8 cellular contexts compared by ENCODE assay signal in the genomic region with DNA sequence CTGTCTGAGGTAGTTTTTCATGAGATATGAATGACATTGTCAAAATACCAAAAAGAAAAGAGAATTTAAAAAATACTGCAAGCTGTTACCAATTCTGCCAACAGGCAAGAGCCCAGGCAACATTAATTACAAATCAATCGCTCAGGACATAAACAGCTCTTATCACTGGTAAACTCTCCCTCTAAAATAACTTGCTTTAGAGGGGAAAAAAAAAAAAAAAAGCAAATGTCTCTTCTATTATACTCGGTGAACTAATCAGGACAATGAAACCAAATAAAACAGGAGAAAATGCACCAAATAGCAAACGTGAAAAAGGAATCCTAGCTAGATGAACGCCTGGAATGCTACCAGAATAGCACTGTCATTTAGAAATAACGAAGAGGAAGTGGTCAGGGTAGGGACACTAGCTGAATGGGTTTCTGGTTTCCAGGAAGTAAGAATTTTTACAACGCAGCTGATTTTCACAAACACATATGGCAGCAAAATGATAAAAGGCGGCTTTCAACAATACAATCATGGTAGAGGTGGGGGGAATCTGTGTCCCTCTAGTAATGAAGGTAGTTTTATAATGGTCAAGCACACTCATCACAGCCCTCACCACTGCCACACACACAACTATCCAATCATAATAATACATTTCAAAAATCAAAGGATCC.
DNase-seq lines count a peak whose midpoint lies in the region; TF ChIP-seq lines count a peak whose summit lies in the region.

No MANE protein-coding gene starts in this region.

- H3K27ac ChIP-seq in MM.1S (ENCODE audit: low read length), result peak overlapping the region; percentile 8; the same call in 1 of the 2 replicates

- H3K27ac Mint-ChIP-seq in activated CD4-positive, alpha-beta T cell treated with anti-CD3 and anti-CD28 coated beads, Interleukin-2, amount 10 ng/mL, durations not matched to agents 24 days and 14 days, result no peak overlapping the region
- H3K27ac Mint-ChIP-seq in activated CD4-positive, alpha-beta T cell treated with anti-CD3 and anti-CD28 coated beads, Interleukin-2, amount 10 ng/mL, durations not matched to agents 7 days and 5 days, result no peak overlapping the region
- peak overlapping the region; percentile 96 for H3K27ac Mint-ChIP-seq in dendritic cell treated with granulocyte-macrophage colony-stimulating factor and Interleukin-4, amounts not matched to agents 40 ng/mL and 50 ng/mL, for 4 days

- H3K9ac ChIP-seq in MM.1S (ENCODE audit: low read length), result no peak overlapping the region

- H3K79me2 ChIP-seq in MM.1S (ENCODE audit: low read length), result peaks cover 14% of the 10 kb centered on the region

- intact Hi-C loops in activated CD4-positive, alpha-beta T cell treated with anti-CD3 and anti-CD28 coated beads, Interleukin-2, amount 10 ng/mL, durations not matched to agents 24 days and 14 days (cut with micrococcal nuclease), result no loop called here
- intact Hi-C loops in dendritic cell treated with granulocyte-macrophage colony-stimulating factor and Interleukin-4, amounts not matched to agents 40 ng/mL and 50 ng/mL, for 4 days (cut with micrococcal nuclease), result loop anchor here (2.0 to 10.0 kb wide), 2 partner anchors 30 to 180 kb away; a partner anchor contains a TSS

- H3K36me3 ChIP-seq in MM.1S (replicated peaks; ENCODE audit: insufficient read depth, low read length), result no peaks in the 10 kb centered on the region

- no peaks in the 10 kb centered on the region for H3F3A ChIP-seq in MM.1S (ENCODE audit: insufficient read depth, low read length)

- no peaks in the 10 kb centered on the region for H3K27me3 Mint-ChIP-seq in activated CD4-positive, alpha-beta T cell treated with anti-CD3 and anti-CD28 coated beads, Interleukin-2, amount 10 ng/mL, durations not matched to agents 24 days and 14 days
- no peaks in the 10 kb centered on the region for H3K27me3 Mint-ChIP-seq in activated CD4-positive, alpha-beta T cell treated with anti-CD3 and anti-CD28 coated beads, Interleukin-2, amount 10 ng/mL, durations not matched to agents 7 days and 5 days
- no peaks in the 10 kb centered on the region for H3K27me3 Mint-ChIP-seq in dendritic cell treated with granulocyte-macrophage colony-stimulating factor and Interleukin-4, amounts not matched to agents 40 ng/mL and 50 ng/mL, for 4 days

- CTCF ChIA-PET in activated CD4-positive, alpha-beta T cell treated with anti-CD3 and anti-CD28 coated beads, Interleukin-2, amount 10 ng/mL, durations not matched to agents 7 days and 5 days (lab: Charles Lee), result interaction anchor here (0.6 to 0.7 kb wide), 2 partner anchors 44 to 67 kb away, joined by 3 read pairs; no protein-coding TSS in a partner anchor

- H4K20me1 ChIP-seq in MM.1S (ENCODE audit: insufficient read depth, low read length), result no peaks in the 10 kb centered on the region

- no peaks in the 10 kb centered on the region for H3K9me2 ChIP-seq in MM.1S (replicated peaks; ENCODE audit: insufficient read depth, low read length)

- no peaks in the 10 kb centered on the region for H3K9me3 ChIP-seq in MM.1S (replicated peaks; ENCODE audit: insufficient read depth, low read length)

- 0 out of 2 replicates have a peak overlapping the region, but pooled peaks have one; percentile 2 for H2AFZ ChIP-seq in MM.1S (ENCODE audit: low read length)

- no peak for TF ChIP-seq CTCF in MM.1S (IDR thresholded peaks at IDR 0.05; ENCODE audit: low read length)

- POLR2A ChIA-PET in activated CD4-positive, alpha-beta T cell treated with anti-CD3 and anti-CD28 coated beads, Interleukin-2, amount 10 ng/mL, durations not matched to agents 7 days and 5 days (lab: Charles Lee), result no interaction called here

- peaks cover 10% of the 10 kb centered on the region for H3K4me1 Mint-ChIP-seq in activated CD4-positive, alpha-beta T cell treated with anti-CD3 and anti-CD28 coated beads, Interleukin-2, amount 10 ng/mL, durations not matched to agents 24 days and 14 days
- peaks cover 18% of the 10 kb centered on the region for H3K4me1 Mint-ChIP-seq in activated CD4-positive, alpha-beta T cell treated with anti-CD3 and anti-CD28 coated beads, Interleukin-2, amount 10 ng/mL, durations not matched to agents 7 days and 5 days
- peaks cover 32% of the 10 kb centered on the region for H3K4me1 Mint-ChIP-seq in dendritic cell treated with granulocyte-macrophage colony-stimulating factor and Interleukin-4, amounts not matched to agents 40 ng/mL and 50 ng/mL, for 4 days (ENCODE audit: low read depth)

- peaks cover 3% of the 10 kb centered on the region for H3K36me3 Mint-ChIP-seq in activated CD4-positive, alpha-beta T cell treated with anti-CD3 and anti-CD28 coated beads, Interleukin-2, amount 10 ng/mL, durations not matched to agents 24 days and 14 days (ENCODE audit: low read depth)
- peaks cover 9% of the 10 kb centered on the region for H3K36me3 Mint-ChIP-seq in activated CD4-positive, alpha-beta T cell treated with anti-CD3 and anti-CD28 coated beads, Interleukin-2, amount 10 ng/mL, durations not matched to agents 7 days and 5 days (ENCODE audit: low read depth)
- peaks cover 11% of the 10 kb centered on the region for H3K36me3 Mint-ChIP-seq in dendritic cell treated with granulocyte-macrophage colony-stimulating factor and Interleukin-4, amounts not matched to agents 40 ng/mL and 50 ng/mL, for 4 days (ENCODE audit: low read depth)

- peak overlapping the region; percentile 58 for H3K4me2 ChIP-seq in MM.1S (ENCODE audit: low read depth, low read length)

- H3K4me3 ChIP-seq in MM.1S (ENCODE audit: low read length), result peak overlapping the region; percentile 18

- peaks cover 18% of the 10 kb centered on the region for H3K4me1 ChIP-seq in MM.1S (ENCODE audit: low read length)

- H3K27me3 ChIP-seq in MM.1S (replicated peaks; ENCODE audit: insufficient read depth, low read length), result no peaks in the 10 kb centered on the region

- peak overlapping the region; percentile 1 for H3K4me3 Mint-ChIP-seq in activated CD4-positive, alpha-beta T cell treated with anti-CD3 and anti-CD28 coated beads, Interleukin-2, amount 10 ng/mL, durations not matched to agents 24 days and 14 days
- no peak overlapping the region for H3K4me3 Mint-ChIP-seq in activated CD4-positive, alpha-beta T cell treated with anti-CD3 and anti-CD28 coated beads, Interleukin-2, amount 10 ng/mL, durations not matched to agents 7 days and 5 days
- peak overlapping the region; percentile 72 for H3K4me3 Mint-ChIP-seq in dendritic cell treated with granulocyte-macrophage colony-stimulating factor and Interleukin-4, amounts not matched to agents 40 ng/mL and 50 ng/mL, for 4 days

- DNase-seq in activated CD4-positive, alpha-beta T cell treated with anti-CD3 and anti-CD28 coated beads, Interleukin-2, amount 10 ng/mL, durations not matched to agents 24 days and 14 days, result no peak
- DNase-seq in activated CD4-positive, alpha-beta T cell treated with anti-CD3 and anti-CD28 coated beads, Interleukin-2, amount 10 ng/mL, durations not matched to agents 7 days and 5 days, result no peak
- DNase-seq in MM.1S (peak; percentile 62), pons (ENCODE audit: low spot score) (peak; percentile 71), middle frontal gyrus (ENCODE audit: extremely low spot score, low spot score) (no peak), DMS79 (lab: John Stamatoyannopoulos, UW) (no peak)
- no peak for DNase-seq in stimulated activated CD4-positive, alpha-beta T cell treated with anti-CD3 and anti-CD28 coated beads, Interleukin-4, amount 100 ng/mL, for 4 hours

- peaks cover 16% of the 10 kb centered on the region for H3K9me3 Mint-ChIP-seq in activated CD4-positive, alpha-beta T cell treated with anti-CD3 and anti-CD28 coated beads, Interleukin-2, amount 10 ng/mL, durations not matched to agents 24 days and 14 days
- H3K9me3 Mint-ChIP-seq in activated CD4-positive, alpha-beta T cell treated with anti-CD3 and anti-CD28 coated beads, Interleukin-2, amount 10 ng/mL, durations not matched to agents 7 days and 5 days, result peaks cover 15% of the 10 kb centered on the region
- H3K9me3 Mint-ChIP-seq in dendritic cell treated with granulocyte-macrophage colony-stimulating factor and Interleukin-4, amounts not matched to agents 40 ng/mL and 50 ng/mL, for 4 days, result peaks cover 3% of the 10 kb centered on the region

Comparison
In these comparisons a context has a peak if more than half of its experiments do, and no peak if none do; other contexts are left out.
1. DNase-seq: peak in MM.1S (single experiment) and pons (single experiment); none in activated CD4-positive, alpha-beta T cell treated with anti-CD3 and anti-CD28 coated beads, Interleukin-2, amount 10 ng/mL, durations not matched to agents 24 days and 14 days (single experiment), activated CD4-positive, alpha-beta T cell treated with anti-CD3 and anti-CD28 coated beads, Interleukin-2, amount 10 ng/mL, durations not matched to agents 7 days and 5 days (single experiment), stimulated activated CD4-positive, alpha-beta T cell treated with anti-CD3 and anti-CD28 coated beads, Interleukin-4, amount 100 ng/mL, for 4 hours (0 of 2), middle frontal gyrus (single experiment) and DMS79 (single experiment).